8 cellular contexts compared by ENCODE assay signal in the genomic region with DNA sequence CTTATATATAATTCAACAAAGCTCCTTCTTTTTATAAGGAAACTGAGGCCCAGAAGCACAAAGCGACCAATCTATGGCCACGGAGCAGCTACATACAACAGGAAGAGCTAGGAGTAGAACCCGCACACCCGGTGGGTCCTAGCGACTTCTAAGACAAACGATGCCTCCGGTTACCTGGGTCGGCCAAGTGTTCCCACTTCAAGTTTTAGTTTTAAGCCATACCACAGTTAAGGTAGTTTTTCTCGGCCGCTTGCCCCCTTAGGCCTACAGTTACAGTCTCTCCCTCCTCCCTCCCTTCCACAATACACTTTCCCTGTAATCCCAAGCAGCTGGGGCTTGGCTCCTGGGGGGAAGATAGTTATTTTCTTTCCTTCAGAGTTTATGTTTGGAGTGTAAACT. TPM values are rescaled to one million over a fixed set of nuclear protein-coding genes. Genes with fewer than 3 reads are reported as not detected.
A peak's percentile ranks its signal among the peaks of the same experiment; 100 is the strongest.
DNase-seq lines count a peak whose midpoint lies in the region; ATAC-seq and TF ChIP-seq lines count a peak whose summit lies in the region.

No MANE protein-coding gene starts in this region.

- no peaks in the 10 kb centered on the region for H3K9me3 Mint-ChIP-seq in activated CD8-positive, alpha-beta memory T cell treated with anti-CD3 and anti-CD28 coated beads, Interleukin-2, amount 10 ng/mL, durations not matched to agents 7 days and 5 days (ENCODE audit: low read depth)
- no peaks in the 10 kb centered on the region for H3K9me3 Mint-ChIP-seq in progenitor cell of endocrine pancreas (ENCODE audit: low read depth)

- peak; percentile 1 for ATAC-seq in GM19397 (IDR thresholded peaks at IDR 0.05; ENCODE audit: unreplicated experiment)
- ATAC-seq in HG03571 (IDR thresholded peaks at IDR 0.05; ENCODE audit: unreplicated experiment) = peak; percentile 1
- peak; percentile 10 for ATAC-seq in activated CD8-positive, alpha-beta memory T cell treated with anti-CD3 and anti-CD28 coated beads, Interleukin-2, amount 10 ng/mL, durations not matched to agents 7 days and 5 days
- ATAC-seq in HG03565 (IDR thresholded peaks at IDR 0.05; ENCODE audit: unreplicated experiment) = no peak

- H3K36me3 ChIP-seq in BLaER1 = peaks cover 33% of the 10 kb centered on the region

- no peaks in the 10 kb centered on the region for H3K27me3 ChIP-seq in BLaER1

- H3K4me3 Mint-ChIP-seq in activated CD8-positive, alpha-beta memory T cell treated with anti-CD3 and anti-CD28 coated beads, Interleukin-2, amount 10 ng/mL, durations not matched to agents 7 days and 5 days = peak overlapping the region; percentile 96
- H3K4me3 Mint-ChIP-seq in progenitor cell of endocrine pancreas (ENCODE audit: low read depth) = peak overlapping the region; percentile 97

- peaks cover 9% of the 10 kb centered on the region for H3K36me3 Mint-ChIP-seq in activated CD8-positive, alpha-beta memory T cell treated with anti-CD3 and anti-CD28 coated beads, Interleukin-2, amount 10 ng/mL, durations not matched to agents 7 days and 5 days
- H3K36me3 Mint-ChIP-seq in progenitor cell of endocrine pancreas (ENCODE audit: insufficient read depth) = peaks cover 2% of the 10 kb centered on the region

- peak overlapping the region; percentile 98 for H3K27ac ChIP-seq in BLaER1

- peaks cover 47% of the 10 kb centered on the region for H3K4me1 ChIP-seq in BLaER1

- H3K4me1 Mint-ChIP-seq in activated CD8-positive, alpha-beta memory T cell treated with anti-CD3 and anti-CD28 coated beads, Interleukin-2, amount 10 ng/mL, durations not matched to agents 7 days and 5 days = peaks cover 35% of the 10 kb centered on the region
- H3K4me1 Mint-ChIP-seq in progenitor cell of endocrine pancreas (ENCODE audit: low read depth) = peaks cover 21% of the 10 kb centered on the region

- no peaks in the 10 kb centered on the region for H3K27me3 Mint-ChIP-seq in activated CD8-positive, alpha-beta memory T cell treated with anti-CD3 and anti-CD28 coated beads, Interleukin-2, amount 10 ng/mL, durations not matched to agents 7 days and 5 days
- H3K27me3 Mint-ChIP-seq in progenitor cell of endocrine pancreas = no peaks in the 10 kb centered on the region

- no peak for TF ChIP-seq CTCF in progenitor cell of endocrine pancreas (IDR thresholded peaks at IDR 0.05; ENCODE audit: unreplicated experiment)

- no peaks in the 10 kb centered on the region for H3K9me3 ChIP-seq in BLaER1

- H4K20me1 ChIP-seq in BLaER1 = peaks cover 41% of the 10 kb centered on the region

- peak overlapping the region; percentile 96 for H3K4me3 ChIP-seq in BLaER1

- peak overlapping the region; percentile 84 for H3K4me2 ChIP-seq in BLaER1

- H3K9ac ChIP-seq in BLaER1 = peak overlapping the region; percentile 96

- DNase-seq in activated CD8-positive, alpha-beta memory T cell treated with anti-CD3 and anti-CD28 coated beads, Interleukin-2, amount 10 ng/mL, durations not matched to agents 7 days and 5 days = peak; percentile 43
- DNase-seq in glomerular visceral epithelial cell (ENCODE audit: extremely low spot score) = peak; percentile 27
- no peak for DNase-seq in progenitor cell of endocrine pancreas (ENCODE audit: low spot score, unreplicated experiment)
- no peak for DNase-seq in HK-2 (ENCODE audit: unreplicated experiment)

- H3K27ac Mint-ChIP-seq in activated CD8-positive, alpha-beta memory T cell treated with anti-CD3 and anti-CD28 coated beads, Interleukin-2, amount 10 ng/mL, durations not matched to agents 7 days and 5 days = peak overlapping the region; percentile 95
- peak overlapping the region; percentile 99 for H3K27ac Mint-ChIP-seq in progenitor cell of endocrine pancreas

- CTCF ChIA-PET in activated CD8-positive, alpha-beta memory T cell treated with anti-CD3 and anti-CD28 coated beads, Interleukin-2, amount 10 ng/mL, durations not matched to agents 7 days and 5 days (lab: Charles Lee) = interaction anchor here (1.2 to 2.8 kb wide), 4 partner anchors 11 to 43 kb away, joined by 3 to 21 read pairs (median 3); no protein-coding TSS in a partner anchor

RNA-seq across cellular contexts. Expression of gene SREK1IP1, which starts 0.5 kb away (rescaled TPM):
- 10 to 100 TPM; 25.2 to 28.8 TPM for total RNA-seq in activated CD8-positive, alpha-beta memory T cell treated with anti-CD3 and anti-CD28 coated beads, Interleukin-2, amount 10 ng/mL, durations not matched to agents 7 days and 5 days
- 25.8 and 26.5 TPM in 2 replicates for total RNA-seq in progenitor cell of endocrine pancreas

RNA-seq across cellular contexts. Expression of gene CWC27, which starts 0.8 kb away (rescaled TPM):
- total RNA-seq in activated CD8-positive, alpha-beta memory T cell treated with anti-CD3 and anti-CD28 coated beads, Interleukin-2, amount 10 ng/mL, durations not matched to agents 7 days and 5 days = 10 to 100 TPM; 24.2 to 27.0 TPM
- total RNA-seq in progenitor cell of endocrine pancreas = 33.4 and 33.9 TPM in 2 replicates

Comparison
In these comparisons a context has a peak if more than half of its experiments do, and no peak if none do; other contexts are left out.
1. DNase-seq: peak in activated CD8-positive, alpha-beta memory T cell treated with anti-CD3 and anti-CD28 coated beads, Interleukin-2, amount 10 ng/mL, durations not matched to agents 7 days and 5 days (single experiment) and glomerular visceral epithelial cell (single experiment); none in progenitor cell of endocrine pancreas (single experiment) and HK-2 (single experiment).